ENCODE assay signal across 15 cellular contexts in the genomic region with DNA sequence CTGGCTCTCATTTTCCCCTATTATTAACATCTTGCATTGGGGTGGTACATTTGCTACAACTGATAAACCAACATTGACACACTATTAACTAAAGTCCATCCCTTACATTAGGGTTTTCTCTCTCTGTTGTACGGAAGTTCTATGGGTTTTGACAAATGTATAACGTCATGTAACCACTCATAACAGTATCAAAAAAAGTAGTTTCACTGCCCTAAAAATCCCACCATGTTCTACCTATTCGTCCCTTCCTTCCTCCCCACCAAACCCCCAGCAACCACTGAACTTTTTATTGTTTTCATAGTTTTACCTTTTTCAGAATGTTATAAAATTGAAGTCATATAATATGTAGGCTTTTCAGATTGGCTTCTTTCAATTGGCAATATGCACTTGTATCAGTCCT. TPM values are rescaled to one million over a fixed set of nuclear protein-coding genes. Genes with fewer than 3 reads are reported as not detected.
DNase-seq lines count a peak whose midpoint lies in the region; ATAC-seq lines count a peak whose summit lies in the region.
"Had no signal": no experiment of that assay in that cellular context is flagged by ENCODE, and none has a peak within 500 bp of the region (broad histone marks: within the 10 kb centered on the region; RNA-seq: fewer than 3 reads in every experiment).

No MANE protein-coding gene starts in this region.

- ATAC-seq in GM18511 (IDR thresholded peaks at IDR 0.05; ENCODE audit: unreplicated experiment): peak; percentile 55
- peak; percentile 74 for ATAC-seq in GM19395 (IDR thresholded peaks at IDR 0.05; ENCODE audit: unreplicated experiment)
- peak; percentile 72 for ATAC-seq in HG03159 (IDR thresholded peaks at IDR 0.05; ENCODE audit: unreplicated experiment)
- no peak for ATAC-seq in naive thymus-derived CD4-positive, alpha-beta T cell
- ATAC-seq: lower lobe of right lung had no signal

- H3K36me3 Mint-ChIP-seq in naive thymus-derived CD4-positive, alpha-beta T cell: peaks cover 6 to 55% (median 49%) of the 10 kb centered on the region in 5 donors
- peaks cover 52% of the 10 kb centered on the region for H3K36me3 Mint-ChIP-seq in T-helper 2 cell treated with Interferon-gamma antibody and Interleukin-4, amounts not matched to agents 5 μg/mL and 100 μg/mL, for 36 hours (ENCODE audit: low read depth)

- no peak overlapping the region for H3K4me3 ChIP-seq in naive thymus-derived CD4-positive, alpha-beta T cell (ENCODE audit: low read length)
- H3K4me3 ChIP-seq: dorsolateral prefrontal cortex, lower lobe of right lung, PC-9 had no signal

- no peaks in the 10 kb centered on the region for H3K27me3 ChIP-seq in naive thymus-derived CD4-positive, alpha-beta T cell (ENCODE audit: control insufficient read depth in 2 of 2, insufficient read depth in 2 of 2, low read length in 2 of 2)
- H3K27me3 ChIP-seq: BE2C, dorsolateral prefrontal cortex had no signal

- H3K27me3 Mint-ChIP-seq in naive thymus-derived CD4-positive, alpha-beta T cell: no peaks in the 10 kb centered on the region
- H3K27me3 Mint-ChIP-seq in T-helper 2 cell treated with Interferon-gamma antibody and Interleukin-4, amounts not matched to agents 5 μg/mL and 100 μg/mL, for 36 hours (ENCODE audit: low read depth): no peaks in the 10 kb centered on the region
- H3K27me3 Mint-ChIP-seq: activated B cell treated with CpG ODN at 0.5 μM for 24 hours had no signal

- H3K27ac Mint-ChIP-seq in naive thymus-derived CD4-positive, alpha-beta T cell: peak overlapping the region in 8 of 9 donors; percentile 2 to 62 (median 30)
- no peak overlapping the region for H3K27ac Mint-ChIP-seq in T-helper 2 cell treated with Interferon-gamma antibody and Interleukin-4, amounts not matched to agents 5 μg/mL and 100 μg/mL, for 36 hours
- H3K27ac Mint-ChIP-seq: activated B cell treated with CpG ODN at 0.5 μM for 24 hours had no signal

- H3K4me3 Mint-ChIP-seq in naive thymus-derived CD4-positive, alpha-beta T cell: peak overlapping the region in 4 of 10 donors; percentile 4 to 30 (median 6)
- H3K4me3 Mint-ChIP-seq in T-helper 2 cell treated with Interferon-gamma antibody and Interleukin-4, amounts not matched to agents 5 μg/mL and 100 μg/mL, for 36 hours: no peak overlapping the region
- H3K4me3 Mint-ChIP-seq: activated B cell treated with CpG ODN at 0.5 μM for 24 hours; activated T-cell treated with anti-CD3 and anti-CD28 coated beads, Interleukin-2, amount 50 U/mL, for 4 hours had no signal

- no peaks in the 10 kb centered on the region for H3K9me3 ChIP-seq in naive thymus-derived CD4-positive, alpha-beta T cell (ENCODE audit: control insufficient read depth in 2 of 3, low read length in 3 of 3)
- H3K9me3 ChIP-seq: BE2C, lower lobe of right lung had no signal

- H3K27ac ChIP-seq in naive thymus-derived CD4-positive, alpha-beta T cell (ENCODE audit: low read depth, low read length): no peak overlapping the region
- H3K27ac ChIP-seq: dorsolateral prefrontal cortex, lower lobe of right lung had no signal

- peaks cover 0 to 17% (median 0%) of the 10 kb centered on the region in 3 experiments for H3K36me3 ChIP-seq in naive thymus-derived CD4-positive, alpha-beta T cell (ENCODE audit: control insufficient read depth in 2 of 3, insufficient read depth in 3 of 3, low read length in 3 of 3)
- H3K36me3 ChIP-seq: BE2C, lower lobe of right lung had no signal

- H3K4me1 ChIP-seq in naive thymus-derived CD4-positive, alpha-beta T cell (ENCODE audit: control insufficient read depth in 2 of 2, insufficient read depth in 2 of 2, low read length in 2 of 2): peaks cover 0 to 26% of the 10 kb centered on the region in 2 donors
- H3K4me1 ChIP-seq: BE2C had no signal

- intact Hi-C loops in naive thymus-derived CD4-positive, alpha-beta T cell (cut with micrococcal nuclease): no loop called here

- CTCF ChIA-PET in naive thymus-derived CD4-positive, alpha-beta T cell (lab: Charles Lee): no interaction called here

- POLR2A ChIA-PET in naive thymus-derived CD4-positive, alpha-beta T cell (lab: Charles Lee): no interaction called here

- H3K4me1 Mint-ChIP-seq in naive thymus-derived CD4-positive, alpha-beta T cell: peaks cover 37 to 91% (median 84%) of the 10 kb centered on the region in 7 donors
- H3K4me1 Mint-ChIP-seq in T-helper 2 cell treated with Interferon-gamma antibody and Interleukin-4, amounts not matched to agents 5 μg/mL and 100 μg/mL, for 36 hours (ENCODE audit: low read depth): peaks cover 45% of the 10 kb centered on the region
- H3K4me1 Mint-ChIP-seq: activated B cell treated with CpG ODN at 0.5 μM for 24 hours had no signal

- H3K9me3 Mint-ChIP-seq in naive thymus-derived CD4-positive, alpha-beta T cell: peaks cover 0 to 4% (median 0%) of the 10 kb centered on the region in 11 donors
- H3K9me3 Mint-ChIP-seq in T-helper 2 cell treated with Interferon-gamma antibody and Interleukin-4, amounts not matched to agents 5 μg/mL and 100 μg/mL, for 36 hours: peaks cover 4% of the 10 kb centered on the region
- H3K9me3 Mint-ChIP-seq: activated B cell treated with CpG ODN at 0.5 μM for 24 hours; activated T-cell treated with anti-CD3 and anti-CD28 coated beads, Interleukin-2, amount 50 U/mL, for 4 hours had no signal

- no peak for DNase-seq in naive thymus-derived CD4-positive, alpha-beta T cell
- DNase-seq in T-helper 2 cell treated with Interferon-gamma antibody and Interleukin-4, amounts not matched to agents 5 μg/mL and 100 μg/mL, for 36 hours (ENCODE audit: low spot score): no peak
- DNase-seq in NCI-H1436 (lab: John Stamatoyannopoulos, UW) (no peak), NCI-H226 (no peak), SW480 (ENCODE audit: low spot score) (no peak)
- DNase-seq: activated B cell treated with CpG ODN at 0.5 μM for 24 hours; activated T-cell treated with anti-CD3 and anti-CD28 coated beads, Interleukin-2, amount 50 U/mL, for 4 hours; BE2C; dorsolateral prefrontal cortex; lower lobe of right lung; NCI-H510A; PC-9 had no signal

RNA-seq across cellular contexts. Expression of a gene that starts 40.1 kb away (rescaled TPM):
- total RNA-seq in naive thymus-derived CD4-positive, alpha-beta T cell: 10 to 100 TPM; 40.9 to 85.3 (median 71.3) TPM
- polyA plus RNA-seq in naive thymus-derived CD4-positive, alpha-beta T cell: 10 to 100 TPM; 62.6 to 64.8 TPM
